ENCODE assay signal across 21 cellular contexts in the genomic region with DNA sequence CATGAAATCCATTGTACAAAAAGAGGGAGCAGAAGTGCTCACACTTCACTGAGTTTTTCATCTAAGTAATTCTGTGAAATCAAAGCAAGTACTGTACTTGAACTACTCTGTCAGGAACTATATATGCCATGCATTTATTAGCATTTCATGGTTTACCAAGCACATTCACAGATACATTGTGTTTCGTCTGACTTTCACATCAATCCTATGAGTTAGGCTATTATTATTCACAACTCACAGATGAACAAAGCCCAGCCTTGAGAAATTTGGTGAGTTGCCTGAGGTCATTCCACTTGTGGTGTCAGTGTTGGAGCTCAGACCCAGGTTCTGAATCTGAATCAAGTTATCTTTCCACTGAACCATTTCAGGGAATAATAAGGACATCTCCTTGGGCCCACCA. TPM values are rescaled to one million over a fixed set of nuclear protein-coding genes. Genes with fewer than 3 reads are reported as not detected.
DNase-seq lines count a peak whose midpoint lies in the region; ATAC-seq, FAIRE-seq and TF ChIP-seq lines count a peak whose summit lies in the region.
"Had no signal": no experiment of that assay in that cellular context is flagged by ENCODE, and none has a peak within 500 bp of the region (broad histone marks: within the 10 kb centered on the region; RNA-seq: fewer than 3 reads in every experiment).

No MANE protein-coding gene starts in this region.

- no peaks in the 10 kb centered on the region for H3K27me3 Mint-ChIP-seq in CD14-positive monocyte (ENCODE audit: low read depth in 3 of 3)
- H3K27me3 Mint-ChIP-seq: CD4-positive, CD25-positive, alpha-beta regulatory T cell; T-helper 17 cell had no signal

- intact Hi-C loops in CD14-positive monocyte (cut with micrococcal nuclease), result no loop called here

- ATAC-seq in GM19324 (IDR thresholded peaks at IDR 0.05; ENCODE audit: low FRiP score, unreplicated experiment), result no peak
- ATAC-seq: K562, Panc1, T-helper 17 cell had no signal

- H3K4me1 ChIP-seq in H1 (replicated peaks in 1 of 4; ENCODE audit: control insufficient read depth in 3 of 4, insufficient read depth in 4 of 4, low read length in 3 of 4) (peaks cover 2 to 11% (median 8%) of the 10 kb centered on the region in 4 experiments; a peak in 5 of 7 replicates), smooth muscle cell (ENCODE audit: low read depth) (peaks cover 31% of the 10 kb centered on the region)

- no peak overlapping the region for H4K5ac ChIP-seq in H1 (ENCODE audit: insufficient read length, low read depth, low read length)

- H2BK120ac ChIP-seq in H1 (replicated peaks; ENCODE audit: low read depth, low read length), result no peak overlapping the region

- H3F3A ChIP-seq in smooth muscle cell (ENCODE audit: low read depth), result peaks cover 8% of the 10 kb centered on the region

- no peaks in the 10 kb centered on the region for H3K23me2 ChIP-seq in H1 (ENCODE audit: low read depth, low read length)

- no peak overlapping the region for H2AK5ac ChIP-seq in H1 (ENCODE audit: low read depth, low read length)

- no peak overlapping the region for H3K4ac ChIP-seq in H1 (replicated peaks; ENCODE audit: insufficient read length, low read depth, low read length)

- H3K4me3 ChIP-seq in H1 (ENCODE audit: extremely low read depth in 1 of 4, insufficient read depth in 2 of 4, low read depth in 3 of 4, low read length in 4 of 4) (no peak overlapping the region), smooth muscle cell (no peak overlapping the region)
- H3K4me3 ChIP-seq: K562, MG63 had no signal

- H2BK15ac ChIP-seq in H1 (ENCODE audit: low read length), result no peak overlapping the region

- no peak for TF ChIP-seq RAD21 in H1 (IDR thresholded peaks at IDR 0.05 in 1 of 2, conservative IDR thresholded peaks at IDR 0.05 in 1 of 2; ENCODE audit: low read depth in 2 of 2, low read length in 2 of 2)

- no peak overlapping the region for H3K18ac ChIP-seq in H1 (ENCODE audit: extremely low read depth, low read length)

- no peaks in the 10 kb centered on the region for H3K79me1 ChIP-seq in H1 (ENCODE audit: low read depth, low read length)

- no peak overlapping the region for H3K4me2 ChIP-seq in H1 (ENCODE audit: insufficient read depth in 1 of 2, low read depth in 2 of 2, low read length in 2 of 2)
- no peak overlapping the region for H3K4me2 ChIP-seq in smooth muscle cell

- H2BK5ac ChIP-seq in H1 (ENCODE audit: low read depth, low read length), result no peak overlapping the region

- DNase-seq in DMS53 (lab: John Stamatoyannopoulos, UW) (peak; percentile 47), DMS53 treated with DMSO at 0.1 percent for 48 hours (lab: John Stamatoyannopoulos, UW; ENCODE audit: unreplicated experiment) (no peak), M059J (ENCODE audit: low read depth) (peak; percentile 37), H1 (ENCODE audit: low read depth in 1 of 2, low spot score in 2 of 2) (no peak), smooth muscle cell (lab: John Stamatoyannopoulos, UW; ENCODE audit: unreplicated experiment) (no peak), AG08396 (ENCODE audit: low spot score) (no peak), CD14-positive monocyte (ENCODE audit: low spot score) (no peak)
- DNase-seq: 8988T; Calu3; CD4-positive, CD25-positive, alpha-beta regulatory T cell; H7; MG63; NCI-H1105; NCI-H1694 treated with DMSO at 0.1 percent for 48 hours; NCI-H2171; NCI-H446 treated with DMSO at 0.1 percent for 48 hours; SHP77; T-helper 17 cell had no signal

- H3K27me3 ChIP-seq in H1 (replicated peaks in 1 of 4; ENCODE audit: control insufficient read depth in 3 of 4, extremely low read depth in 1 of 4, insufficient read depth in 3 of 4, low read length in 3 of 4) (no peaks in the 10 kb centered on the region), smooth muscle cell (ENCODE audit: low read depth) (no peaks in the 10 kb centered on the region)
- H3K27me3 ChIP-seq: MG63 had no signal

- H3K79me2 ChIP-seq in H1 (ENCODE audit: control insufficient read depth in 1 of 2, insufficient read depth in 2 of 2, low read length in 2 of 2) (no peaks in the 10 kb centered on the region), smooth muscle cell (ENCODE audit: low read depth) (no peaks in the 10 kb centered on the region)

- no peak overlapping the region for H3K23ac ChIP-seq in H1 (ENCODE audit: insufficient read length)

- H3K36me3 Mint-ChIP-seq in CD14-positive monocyte, result peaks cover 3% of the 10 kb centered on the region in 2 donors
- H3K36me3 Mint-ChIP-seq: CD4-positive, CD25-positive, alpha-beta regulatory T cell had no signal

- H3K9ac ChIP-seq in H1 (replicated peaks in 1 of 4; ENCODE audit: extremely low read depth in 1 of 4, low read depth in 3 of 4, low read length in 3 of 4) (no peak overlapping the region), smooth muscle cell (ENCODE audit: low read depth) (no peak overlapping the region)

- H2AFZ ChIP-seq in H1 (ENCODE audit: low read length) (0 out of 2 replicates have a peak overlapping the region, but pooled peaks have one; percentile 6), smooth muscle cell (ENCODE audit: low read depth) (no peak overlapping the region)

- TF ChIP-seq POLR2A in H1 (IDR thresholded peaks at IDR 0.05; ENCODE audit: control extremely low read depth in 1 of 2, low read depth in 2 of 2, low read length in 2 of 2), result no peak

- no peaks in the 10 kb centered on the region for H3K36me3 ChIP-seq in H1 (ENCODE audit: control insufficient read depth in 2 of 4, insufficient read depth in 4 of 4, low read length in 3 of 4)
- no peaks in the 10 kb centered on the region for H3K36me3 ChIP-seq in smooth muscle cell (ENCODE audit: low read depth)
- H3K36me3 ChIP-seq: MG63 had no signal

- 95% methylated on average over 1 of the region's 1 CpG; no CpG with 5 or more reads in 1 of the 2 experiments for WGBS in H1 (ENCODE audit: extremely low coverage in 1 of 2, insufficient coverage in 1 of 2, insufficient read length in 1 of 2, insufficient replicate concordance in 2 of 2, low coverage in 1 of 2, low lambda C conversion rate in 2 of 2, missing lambda C conversion rate in 1 of 2), 2 experiments
- 92% methylated on average over 1 of the region's 1 CpG for WGBS in smooth muscle cell (ENCODE audit: low lambda C conversion rate)

- no peak overlapping the region for H2BK12ac ChIP-seq in H1 (ENCODE audit: low read depth, low read length)

- no peak for FAIRE-seq in H1 (lab: Jason Lieb, UNC)
- FAIRE-seq: K562 had no signal

- H3K9me3 ChIP-seq in H1 (ENCODE audit: insufficient read depth in 2 of 2, low read depth in 1 of 2, low read length in 1 of 2) (no peaks in the 10 kb centered on the region), smooth muscle cell (replicated peaks; ENCODE audit: low read depth) (no peaks in the 10 kb centered on the region)
- H3K9me3 ChIP-seq: MG63 had no signal

- no peak overlapping the region for H4K91ac ChIP-seq in H1 (replicated peaks; ENCODE audit: insufficient read length, low read length)

- no peak overlapping the region for H3K4me3 Mint-ChIP-seq in CD14-positive monocyte
- H3K4me3 Mint-ChIP-seq: CD4-positive, CD25-positive, alpha-beta regulatory T cell; T-helper 17 cell had no signal

- H3K14ac ChIP-seq in H1 (ENCODE audit: insufficient read length), result no peak overlapping the region

- no peak overlapping the region for H2BK20ac ChIP-seq in H1 (ENCODE audit: low read length)

- H3K9me3 Mint-ChIP-seq in CD14-positive monocyte, result peaks cover 5 to 11% (median 8%) of the 10 kb centered on the region in 7 donors

- no peak overlapping the region for H3K27ac ChIP-seq in H1 (ENCODE audit: low read depth, low read length)
- H3K27ac ChIP-seq in smooth muscle cell (ENCODE audit: low read depth), result peak overlapping the region; percentile 55

- CTCF ChIA-PET in H1 (lab: Charles Lee; ENCODE audit: partially characterized antibody), result interaction anchor here (0.9 to 1.0 kb wide), 2 partner anchors 30 to 33 kb away, joined by 3 read pairs; no protein-coding TSS in a partner anchor

- POLR2A ChIA-PET in H1 (lab: Charles Lee; ENCODE audit: partially characterized antibody), result no interaction called here

- no peak overlapping the region for H4K8ac ChIP-seq in H1 (ENCODE audit: extremely low read depth, insufficient read depth, low read length)

- no peak overlapping the region for H3K27ac Mint-ChIP-seq in CD14-positive monocyte
- H3K27ac Mint-ChIP-seq: CD4-positive, CD25-positive, alpha-beta regulatory T cell; T-helper 17 cell had no signal

- peaks cover 11% of the 10 kb centered on the region for H3K4me1 Mint-ChIP-seq in CD14-positive monocyte
- H3K4me1 Mint-ChIP-seq: CD4-positive, CD25-positive, alpha-beta regulatory T cell had no signal

- no peaks in the 10 kb centered on the region for H4K20me1 ChIP-seq in H1 (replicated peaks in 1 of 2; ENCODE audit: control insufficient read depth in 1 of 2, insufficient read depth in 2 of 2, low read length in 2 of 2)
- no peaks in the 10 kb centered on the region for H4K20me1 ChIP-seq in smooth muscle cell (ENCODE audit: low read depth)

- TF ChIP-seq EP300 in H1 (IDR thresholded peaks at IDR 0.05; ENCODE audit: borderline replicate concordance in 1 of 2, low read depth in 2 of 2, low read length in 2 of 2), result no peak

- H3K56ac ChIP-seq in H1 (replicated peaks; ENCODE audit: insufficient read length, low read depth, low read length), result no peak overlapping the region

- TF ChIP-seq CTCF in H1 (IDR thresholded peaks at IDR 0.05; ENCODE audit: control extremely low read depth in 1 of 3, insufficient read depth in 1 of 3, low read depth in 1 of 3, low read length in 3 of 3) (no peak), smooth muscle cell (IDR thresholded peaks at IDR 0.05; ENCODE audit: borderline replicate concordance, insufficient read depth, poor library complexity, severe bottlenecking) (no peak), CD14-positive monocyte (IDR thresholded peaks at IDR 0.05) (no peak)

TF ChIP-seq in H1, 55 proteins besides CTCF, POLR2A, EP300 and RAD21:
- TF ChIP-seq SP1 (IDR thresholded peaks at IDR 0.05; ENCODE audit: low read depth, low read length) (no peak), CBX5 (IDR thresholded peaks at IDR 0.05; ENCODE audit: low read depth, low read length) (no peak), SP2 (IDR thresholded peaks at IDR 0.05; ENCODE audit: low read length) (no peak), ZNF274 (IDR thresholded peaks at IDR 0.05; ENCODE audit: borderline replicate concordance, extremely low read depth, low read length) (no peak), POU5F1 (IDR thresholded peaks at IDR 0.05; ENCODE audit: low read depth, low read length) (no peak)
TF ChIP-seq in H1: peak in this region for 0.

RNA-seq across cellular contexts. Expression of gene TENT5A, which starts 33.7 kb away (rescaled TPM):
- total RNA-seq in M059J (2014; rRNA removed; shearing (Covaris generic)), result 64.6 and 97.6 TPM in 2 replicates
- total RNA-seq in H1 (2021; fragmentation: NEBNext Ultra II Directional; extraction: Animal tissue kit (Norgen Biotek cat#: 25700)), result 2.9 and 3.1 TPM in 2 replicates
- polyA plus RNA-seq in H1 (2011; rRNA removed) (0.61 and 0.91 TPM in 2 replicates), smooth muscle cell (123 and 137 TPM in 2 replicates), CD14-positive monocyte (10 to 100 TPM in 1 of 2 donors, 1 to 10 TPM in 1; 9.1 to 12.1 TPM)
- 0.79 TPM for polyA plus RNA-seq in H1 (2011; cell fraction: cytosol; rRNA removed)
- polyA plus RNA-seq in H1 (2011; cell fraction: nucleus; rRNA removed), result 1.1 TPM
- 1.3 to 2.1 TPM (median 1.6 TPM) in 4 replicates for polyA plus RNA-seq in H1 (2012, experiment 1 of 2)
- 0.22 TPM for polyA plus RNA-seq in H1 (2012, experiment 2 of 2)
- polyA plus RNA-seq in H1 (2013, experiment 1 of 2), result 2.7 TPM
- polyA plus RNA-seq in H1 (2013, experiment 2 of 2), result 2.4 TPM
- 1.1 and 1.7 TPM in 2 replicates for polyA minus RNA-seq in H1 (2011; rRNA and poly(A)+ RNA removed)
- 1.5 TPM for polyA minus RNA-seq in H1 (2011; cell fraction: cytosol; rRNA and poly(A)+ RNA removed)
- 3.5 TPM for polyA minus RNA-seq in H1 (2011; cell fraction: nucleus; rRNA and poly(A)+ RNA removed)
- 151 and 162 TPM in 2 replicates for total RNA-seq in smooth muscle cell

Comparison
In these comparisons a context has a peak if more than half of its experiments do, and no peak if none do; other contexts are left out.
1. DNase-seq: peak in DMS53 (single experiment) and M059J (single experiment); none in DMS53 treated with DMSO at 0.1 percent for 48 hours (single experiment), H1 (0 of 2), smooth muscle cell (single experiment), AG08396 (single experiment) and CD14-positive monocyte (single experiment).
2. RNA of gene TENT5A, which starts 33.7 kb away (total RNA-seq): 151 to 162 TPM in smooth muscle cell and 64.6 to 97.6 TPM in M059J; 2.9 to 3.1 TPM in H1; every median in the first group is over 10 times any median in the second.